In the genomic region with DNA sequence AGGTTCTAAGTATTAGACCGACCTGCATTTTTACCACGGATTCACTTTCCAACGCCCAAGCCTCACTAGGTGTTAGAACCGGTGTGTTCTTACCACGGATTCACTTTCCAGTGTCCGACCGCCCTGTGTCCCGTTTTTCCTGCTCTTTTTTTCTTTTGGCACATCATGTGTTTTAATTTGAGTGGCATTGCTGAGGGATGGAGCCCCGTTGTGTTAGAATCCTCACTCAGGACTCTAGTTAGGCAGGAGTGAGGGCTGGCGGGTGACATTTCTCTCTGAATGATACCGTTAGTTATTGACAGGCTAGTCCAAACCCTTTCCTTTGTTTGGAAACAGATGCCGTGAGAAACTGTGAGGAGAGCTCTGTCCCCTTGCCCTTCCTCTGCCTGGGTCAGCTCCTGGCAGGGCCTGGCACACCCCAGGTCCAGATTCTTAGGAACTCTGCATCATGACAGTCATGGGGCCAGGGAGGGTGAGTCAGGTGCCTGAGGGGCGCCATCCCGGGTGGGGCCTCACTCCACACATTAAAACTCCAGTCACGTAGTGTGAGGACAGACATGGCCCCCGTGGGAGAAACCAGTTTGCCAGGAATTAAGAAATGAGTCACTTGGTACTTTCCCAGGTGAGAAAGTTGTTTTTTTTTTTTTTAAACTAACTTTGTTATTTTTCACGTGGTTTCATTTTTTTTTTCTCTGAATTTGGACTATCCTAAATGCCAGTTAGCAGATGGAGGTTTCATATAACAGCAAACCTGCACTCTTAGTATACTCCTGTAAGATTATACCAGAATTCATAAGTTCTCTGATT, we compare ENCODE assay signal across 8 cellular contexts.
DNase-seq lines count a peak whose midpoint lies in the region; ATAC-seq lines count a peak whose summit lies in the region.

No MANE protein-coding gene starts in this region.

- DNase-seq in stimulated activated naive CD4-positive, alpha-beta T cell treated with Interleukin-2 at 50 U/mL for 16 hours (lab: John Stamatoyannopoulos, UW) = peak; percentile 71
- DNase-seq in stimulated activated naive CD4-positive, alpha-beta T cell (lab: John Stamatoyannopoulos, UW) = no peak
- peak; percentile 78 to 82 for DNase-seq in activated CD4-positive, alpha-beta T cell treated with anti-CD3 and anti-CD28 coated beads, Interleukin-2, amount 50 U/mL, for 48 hours
- DNase-seq in glomerular visceral epithelial cell (ENCODE audit: extremely low spot score) (peak; percentile 79), globus pallidus (ENCODE audit: low spot score) (no peak)
- peak; percentile 46 for DNase-seq in stimulated activated CD8-positive, alpha-beta memory T cell treated with anti-CD3 and anti-CD28 coated beads, Interleukin-7, amount 100 ng/mL, for 24 hours (ENCODE audit: low read depth)

- no peak for ATAC-seq in HG02970 (IDR thresholded peaks at IDR 0.05; ENCODE audit: low FRiP score, unreplicated experiment)
- no peak for ATAC-seq in HG02678 (IDR thresholded peaks at IDR 0.05; ENCODE audit: unreplicated experiment)

Comparison
In these comparisons a context has a peak if more than half of its experiments do, and no peak if none do; other contexts are left out.
1. DNase-seq: peak in stimulated activated naive CD4-positive, alpha-beta T cell treated with Interleukin-2 at 50 U/mL for 16 hours (single experiment), activated CD4-positive, alpha-beta T cell treated with anti-CD3 and anti-CD28 coated beads, Interleukin-2, amount 50 U/mL, for 48 hours (2 of 2), glomerular visceral epithelial cell (single experiment) and stimulated activated CD8-positive, alpha-beta memory T cell treated with anti-CD3 and anti-CD28 coated beads, Interleukin-7, amount 100 ng/mL, for 24 hours (single experiment); none in stimulated activated naive CD4-positive, alpha-beta T cell (0 of 6) and globus pallidus (single experiment).